9 cellular contexts compared by ENCODE assay signal in genomic region chr3:27888562-27888961, GRCh38.
"Had no signal": no experiment of that assay in that cellular context is flagged by ENCODE, and none has a peak within 500 bp of the region (broad histone marks: within the 10 kb centered on the region; RNA-seq: fewer than 3 reads in every experiment).

No MANE protein-coding gene starts in this region.

- H3K27ac ChIP-seq: adrenal gland, body of pancreas, hepatocyte, skin epidermis, tibial nerve, vagina had no signal

- H3K4me1 ChIP-seq: adrenal gland, body of pancreas, tibial nerve, vagina had no signal

- H3K79me2 ChIP-seq: hepatocyte had no signal

- H3K36me3 ChIP-seq: adrenal gland, tibial nerve, vagina had no signal

- H3K4me3 Mint-ChIP-seq: naive B cell had no signal

- H3K27me3 ChIP-seq: adrenal gland, body of pancreas, hepatocyte, tibial nerve, vagina had no signal

- H3K4me3 ChIP-seq: adrenal gland, body of pancreas, hepatocyte, skin epidermis, tibial nerve, vagina had no signal

- ATAC-seq: body of pancreas had no signal

- H3K9me3 ChIP-seq: adrenal gland, body of pancreas, vagina had no signal

- H3K27ac Mint-ChIP-seq: naive B cell had no signal

- H2AFZ ChIP-seq: hepatocyte had no signal

- H3K4me2 ChIP-seq: hepatocyte had no signal

- DNase-seq: activated naive CD4-positive, alpha-beta T cell treated with anti-CD3 and anti-CD28 coated beads, Interleukin-2, amount 50 U/mL, for 16 hours; activated T-cell treated with anti-CD3 and anti-CD28 coated beads, Interleukin-2, amount 50 U/mL, for 1 hour; adrenal gland; naive B cell had no signal

- H3K4me1 Mint-ChIP-seq: naive B cell had no signal
